Comparison of ENCODE assay signal across 8 cellular contexts in genomic region chr7:131556912-131557457, GRCh38. TPM values are rescaled to one million over a fixed set of nuclear protein-coding genes. Genes with fewer than 3 reads are reported as not detected.
DNase-seq lines count a peak whose midpoint lies in the region; ATAC-seq and TF ChIP-seq lines count a peak whose summit lies in the region.

No MANE protein-coding gene starts in this region.

- ATAC-seq in GM18868 (IDR thresholded peaks at IDR 0.05; ENCODE audit: unreplicated experiment) = no peak

- H3K4me1 ChIP-seq in colonic mucosa = peaks cover 7% of the 10 kb centered on the region
- H3K4me1 ChIP-seq in neuron (ENCODE audit: insufficient read depth, low read length) = peaks cover 44% of the 10 kb centered on the region

- no peaks in the 10 kb centered on the region for H3K36me3 ChIP-seq in colonic mucosa
- H3K36me3 ChIP-seq in neuron (ENCODE audit: insufficient read depth, low read length) = peaks cover 3% of the 10 kb centered on the region

- peak; percentile 56 for DNase-seq in NCI-H146 (lab: John Stamatoyannopoulos, UW)
- no peak for DNase-seq in NCI-H146 treated with DMSO at 0.1 percent for 48 hours (lab: John Stamatoyannopoulos, UW; ENCODE audit: unreplicated experiment)
- peak; percentile 40 for DNase-seq in KBM-7
- DNase-seq in colonic mucosa = no peak
- DNase-seq in HK-2 (ENCODE audit: unreplicated experiment) = no peak
- no peak for DNase-seq in stimulated activated naive CD4-positive, alpha-beta T cell treated with Interleukin-2 at 50 U/mL for 16 hours (lab: John Stamatoyannopoulos, UW)

- H3K9me3 ChIP-seq in colonic mucosa (no peaks in the 10 kb centered on the region), neuron (ENCODE audit: low read length) (no peaks in the 10 kb centered on the region)

- H3K4me3 ChIP-seq in colonic mucosa (peak overlapping the region; percentile 69), neuron (ENCODE audit: low read length) (peak overlapping the region; percentile 83)

- H3K27me3 ChIP-seq in colonic mucosa (peaks cover 17% of the 10 kb centered on the region), neuron (ENCODE audit: insufficient read depth, low read length) (no peaks in the 10 kb centered on the region)

- H2AFZ ChIP-seq in neuron (ENCODE audit: low read depth, low read length) = peak overlapping the region; percentile 74

- intact Hi-C loops in colonic mucosa (cut with DNase I) = no loop called here

- H3K9ac ChIP-seq in colonic mucosa (ENCODE audit: low read depth in 2 of 2, low read length in 2 of 2) = peak overlapping the region; percentile 43 to 51

- H3K27ac ChIP-seq in colonic mucosa = no peak overlapping the region

- TF ChIP-seq CTCF in colonic mucosa (IDR thresholded peaks at IDR 0.05) = no peak

- in situ Hi-C loops in KBM-7 (cut with MboI; ENCODE audit: low pct_unique_long_range_greater_than_20kb, low sequenced_read_pairs) = no loop called here

RNA-seq across cellular contexts. Expression of gene PODXL, which starts 0.6 kb away (rescaled TPM):
- total RNA-seq in colonic mucosa = 10 to 100 TPM; 11.2 to 14.6 TPM

Comparison
In these comparisons a context has a peak if more than half of its experiments do, and no peak if none do; other contexts are left out.
1. DNase-seq: peak in NCI-H146 (single experiment) and KBM-7 (single experiment); none in NCI-H146 treated with DMSO at 0.1 percent for 48 hours (single experiment), colonic mucosa (single experiment), HK-2 (single experiment) and stimulated activated naive CD4-positive, alpha-beta T cell treated with Interleukin-2 at 50 U/mL for 16 hours (single experiment).